ENCODE assay signal across 8 cellular contexts in genomic region chr6:77650098-77650663, GRCh38. TPM values are rescaled to one million over a fixed set of nuclear protein-coding genes. Genes with fewer than 3 reads are reported as not detected.
DNase-seq lines count a peak whose midpoint lies in the region; ATAC-seq lines count a peak whose summit lies in the region.

No MANE protein-coding gene starts in this region.

- DNase-seq in DMS53 treated with DMSO at 0.1 percent for 48 hours (lab: John Stamatoyannopoulos, UW; ENCODE audit: unreplicated experiment), result peak; percentile 28
- peak; percentile 10 for DNase-seq in stimulated activated CD4-positive, alpha-beta T cell treated with anti-CD3 and anti-CD28 coated beads, Interleukin-4, amount 100 ng/mL, for 24 hours
- no peak for DNase-seq in germinal center (ENCODE audit: low spot score)
- DNase-seq in DMS114 treated with DMSO at 0.1 percent for 48 hours (lab: John Stamatoyannopoulos, UW; ENCODE audit: unreplicated experiment), result no peak
- no peak for DNase-seq in SW 1271 (lab: John Stamatoyannopoulos, UW)

- peak overlapping the region; percentile 14 for H3K4me3 Mint-ChIP-seq in activated T-helper 17 cell treated with anti-CD3 and anti-CD28 coated beads, Interleukin-2, amount 50 U/mL, for 72 hours

- peaks cover 10% of the 10 kb centered on the region for H3K9me3 Mint-ChIP-seq in activated T-helper 17 cell treated with anti-CD3 and anti-CD28 coated beads, Interleukin-2, amount 50 U/mL, for 72 hours

- H3K36me3 Mint-ChIP-seq in activated T-helper 17 cell treated with anti-CD3 and anti-CD28 coated beads, Interleukin-2, amount 50 U/mL, for 72 hours (ENCODE audit: low read depth), result no peaks in the 10 kb centered on the region

- peaks cover 25% of the 10 kb centered on the region for H3K27me3 Mint-ChIP-seq in activated T-helper 17 cell treated with anti-CD3 and anti-CD28 coated beads, Interleukin-2, amount 50 U/mL, for 72 hours

- ATAC-seq in HG02588 (IDR thresholded peaks at IDR 0.05; ENCODE audit: unreplicated experiment), result peak; percentile 73
- ATAC-seq in activated T-helper 17 cell treated with anti-CD3 and anti-CD28 coated beads, Interleukin-2, amount 50 U/mL, for 72 hours (replicated peaks), result peak; percentile 59

- H3K4me1 Mint-ChIP-seq in activated T-helper 17 cell treated with anti-CD3 and anti-CD28 coated beads, Interleukin-2, amount 50 U/mL, for 72 hours, result no peaks in the 10 kb centered on the region

- no peak overlapping the region for H3K27ac Mint-ChIP-seq in activated T-helper 17 cell treated with anti-CD3 and anti-CD28 coated beads, Interleukin-2, amount 50 U/mL, for 72 hours

- peak overlapping the region; percentile 40 for H3K4me3 ChIP-seq in iPS-11a (ENCODE audit: low read depth, low read length)

RNA-seq across cellular contexts. Expression of gene MEI4, which starts 2.7 kb away (rescaled TPM):
- total RNA-seq in activated T-helper 17 cell treated with anti-CD3 and anti-CD28 coated beads, Interleukin-2, amount 50 U/mL, for 72 hours, result not detected

Comparison
In these comparisons a context has a peak if more than half of its experiments do, and no peak if none do; other contexts are left out.
1. DNase-seq: peak in DMS53 treated with DMSO at 0.1 percent for 48 hours (single experiment) and stimulated activated CD4-positive, alpha-beta T cell treated with anti-CD3 and anti-CD28 coated beads, Interleukin-4, amount 100 ng/mL, for 24 hours (single experiment); none in germinal center (single experiment), DMS114 treated with DMSO at 0.1 percent for 48 hours (single experiment) and SW 1271 (0 of 2).